9 cellular contexts compared by ENCODE assay signal in genomic region chr14:24710403-24711063, GRCh38.
DNase-seq lines count a peak whose midpoint lies in the region; ATAC-seq, FAIRE-seq and TF ChIP-seq lines count a peak whose summit lies in the region.
"Had no signal": no experiment of that assay in that cellular context is flagged by ENCODE, and none has a peak within 500 bp of the region (broad histone marks: within the 10 kb centered on the region; RNA-seq: fewer than 3 reads in every experiment).

No MANE protein-coding gene starts in this region.

- peak; percentile 82 for TF ChIP-seq CTCF in GM12873 (IDR thresholded peaks at IDR 0.05; ENCODE audit: insufficient read depth, low read depth, low read length, missing control alignments)
- TF ChIP-seq CTCF in LNCAP (IDR thresholded peaks at IDR 0.05): peak; percentile 86
- peak; percentile 79 for TF ChIP-seq CTCF in astrocyte (IDR thresholded peaks at IDR 0.05; ENCODE audit: insufficient read depth, low read depth, low read length)

- FAIRE-seq in astrocyte (lab: Jason Lieb, UNC): no peak

- H3K9me3 Mint-ChIP-seq in astrocyte (ENCODE audit: unreplicated experiment): no peaks in the 10 kb centered on the region

- H3K9me3 ChIP-seq in SK-N-MC (ENCODE audit: low read depth, low read length) (no peaks in the 10 kb centered on the region), astrocyte (ENCODE audit: insufficient read depth, low read depth, low read length) (no peaks in the 10 kb centered on the region), skeletal muscle satellite cell (replicated peaks; ENCODE audit: low read length) (no peaks in the 10 kb centered on the region)

- no peak overlapping the region for H3K4me3 Mint-ChIP-seq in astrocyte (ENCODE audit: unreplicated experiment)

- ATAC-seq in HG02938 (IDR thresholded peaks at IDR 0.05; ENCODE audit: unreplicated experiment) (no peak), GM21526 (IDR thresholded peaks at IDR 0.05; ENCODE audit: low FRiP score, unreplicated experiment) (no peak)

- H3K27ac ChIP-seq in SK-N-MC: no peak overlapping the region
- no peak overlapping the region for H3K27ac ChIP-seq in astrocyte (ENCODE audit: low read depth, low read length)
- H3K27ac ChIP-seq: epithelial cell of prostate had no signal

- no peak overlapping the region for H2AFZ ChIP-seq in astrocyte (ENCODE audit: low read depth, low read length)

- H3K9ac ChIP-seq in SK-N-MC (ENCODE audit: insufficient read length): no peak overlapping the region
- no peak overlapping the region for H3K9ac ChIP-seq in astrocyte (ENCODE audit: low read length)
- H3K9ac ChIP-seq in skeletal muscle satellite cell (ENCODE audit: low read depth, low read length): no peak overlapping the region

- no peaks in the 10 kb centered on the region for H3K4me1 Mint-ChIP-seq in astrocyte (ENCODE audit: low read depth, unreplicated experiment)

- no peaks in the 10 kb centered on the region for H3K79me2 ChIP-seq in astrocyte (ENCODE audit: insufficient read depth, low read length)

- DNase-seq in SK-N-MC (ENCODE audit: low read depth, low spot score): peak; percentile 16
- peak; percentile 41 for DNase-seq in astrocyte (ENCODE audit: low read depth)
- DNase-seq in hepatic stellate cell (ENCODE audit: low spot score): peak; percentile 33

- H4K20me1 ChIP-seq in astrocyte (ENCODE audit: insufficient read depth, low read length): no peaks in the 10 kb centered on the region

- H3K4me1 ChIP-seq in astrocyte (ENCODE audit: insufficient read depth, low read length) (no peaks in the 10 kb centered on the region), skeletal muscle satellite cell (ENCODE audit: control insufficient read depth, insufficient read depth, low read length) (no peaks in the 10 kb centered on the region)

- no peak overlapping the region for H3K4me2 ChIP-seq in astrocyte (ENCODE audit: low read length)
- H3K4me2 ChIP-seq in skeletal muscle satellite cell (ENCODE audit: low read length): peak overlapping the region; percentile 73

- H3K36me3 ChIP-seq in SK-N-MC (ENCODE audit: insufficient read depth, low read length) (no peaks in the 10 kb centered on the region), astrocyte (ENCODE audit: insufficient read depth, low read length) (no peaks in the 10 kb centered on the region), skeletal muscle satellite cell (ENCODE audit: insufficient read depth, low read length) (no peaks in the 10 kb centered on the region)

- H3K27me3 ChIP-seq in astrocyte (ENCODE audit: insufficient read depth, low read length) (no peaks in the 10 kb centered on the region), skeletal muscle satellite cell (ENCODE audit: control insufficient read depth, insufficient read depth, low read length) (peaks cover 9% of the 10 kb centered on the region)

- H3K4me3 ChIP-seq in SK-N-MC (no peak overlapping the region), astrocyte (ENCODE audit: insufficient read depth, low read depth, low read length) (no peak overlapping the region), skeletal muscle satellite cell (ENCODE audit: low read length) (peak overlapping the region; percentile 60)

- H3K36me3 Mint-ChIP-seq in astrocyte (ENCODE audit: low read depth, unreplicated experiment): no peaks in the 10 kb centered on the region

- no peak overlapping the region for H3K27ac Mint-ChIP-seq in astrocyte (ENCODE audit: unreplicated experiment)

- H3K27me3 Mint-ChIP-seq in astrocyte (ENCODE audit: low read depth, unreplicated experiment): peaks cover 7% of the 10 kb centered on the region
